ENCODE assay signal across 16 cellular contexts in genomic region chr2:46304635-46305034, GRCh38. TPM values are rescaled to one million over a fixed set of nuclear protein-coding genes. Genes with fewer than 3 reads are reported as not detected.
DNase-seq lines count a peak whose midpoint lies in the region; ATAC-seq and TF ChIP-seq lines count a peak whose summit lies in the region.
"Had no signal": no experiment of that assay in that cellular context is flagged by ENCODE, and none has a peak within 500 bp of the region (broad histone marks: within the 10 kb centered on the region; RNA-seq: fewer than 3 reads in every experiment).

No MANE protein-coding gene starts in this region.

- WGBS in heart left ventricle, 4 donors = 61 to 69% (median 65%) methylated on average over 3 of the region's 3 CpGs
- 92% methylated on average over 3 of the region's 3 CpGs for WGBS in smooth muscle cell (ENCODE audit: low lambda C conversion rate)

- intact Hi-C loops in heart left ventricle (cut with DNase I) (loop anchor here in 7 of 10 donors (5.0 to 10.0 kb wide), 5 partner anchors 33 to 292 kb away; no protein-coding TSS in a partner anchor), Right ventricle myocardium superior (cut with DNase I) (no loop called here)

- ATAC-seq in heart left ventricle (no peak), Right ventricle myocardium superior (ENCODE audit: poor library complexity) (no peak), esophagus mucosa (no peak), GM21717 (IDR thresholded peaks at IDR 0.05; ENCODE audit: unreplicated experiment) (no peak)
- ATAC-seq in activated naive CD8-positive, alpha-beta T cell treated with anti-CD3 and anti-CD28 coated beads, Interleukin-2, amount 10 ng/mL, durations not matched to agents 7 days and 5 days (ENCODE audit: low read depth) = peak; percentile 90

- H3K4me1 ChIP-seq in heart left ventricle = peaks cover 29 to 96% (median 84%) of the 10 kb centered on the region in 12 donors
- H3K4me1 ChIP-seq in Loucy (ENCODE audit: insufficient read depth, low read length, poor library complexity, severe bottlenecking) = peaks cover 79% of the 10 kb centered on the region
- peaks cover 5% of the 10 kb centered on the region for H3K4me1 ChIP-seq in smooth muscle cell (ENCODE audit: low read depth)

- peak overlapping the region; percentile 77 for H3K27ac Mint-ChIP-seq in activated naive CD8-positive, alpha-beta T cell treated with anti-CD3 and anti-CD28 coated beads, Interleukin-2, amount 10 ng/mL, durations not matched to agents 7 days and 5 days

- H3K27ac ChIP-seq in heart left ventricle = peak overlapping the region in 9 of 12 donors; percentile 39 to 99 (median 90)
- H3K27ac ChIP-seq in smooth muscle cell (ENCODE audit: low read depth) = peak overlapping the region; percentile 88

- peaks cover 71% of the 10 kb centered on the region for H3K27me3 Mint-ChIP-seq in activated naive CD8-positive, alpha-beta T cell treated with anti-CD3 and anti-CD28 coated beads, Interleukin-2, amount 10 ng/mL, durations not matched to agents 7 days and 5 days

- H3K4me3 ChIP-seq in heart left ventricle = peak overlapping the region in 1 of 12 donors; percentile 3
- H3K4me3 ChIP-seq in Loucy (ENCODE audit: low read length, poor library complexity, severe bottlenecking) = peak overlapping the region; percentile 46
- no peak overlapping the region for H3K4me3 ChIP-seq in smooth muscle cell
- H3K4me3 ChIP-seq: MG63 had no signal

- H3K27me3 ChIP-seq in heart left ventricle (peaks cover 0 to 7% (median 0%) of the 10 kb centered on the region in 9 donors), Loucy (ENCODE audit: insufficient read depth, low read length, poor library complexity, severe bottlenecking) (no peaks in the 10 kb centered on the region), smooth muscle cell (ENCODE audit: low read depth) (no peaks in the 10 kb centered on the region)
- H3K27me3 ChIP-seq: MG63 had no signal

- DNase-seq in heart left ventricle = no peak
- no peak for DNase-seq in Right ventricle myocardium superior
- DNase-seq in activated naive CD8-positive, alpha-beta T cell treated with anti-CD3 and anti-CD28 coated beads, Interleukin-2, amount 10 ng/mL, durations not matched to agents 7 days and 5 days = no peak
- DNase-seq in smooth muscle cell (lab: John Stamatoyannopoulos, UW; ENCODE audit: unreplicated experiment) = no peak
- no peak for DNase-seq in NK-92 (lab: John Stamatoyannopoulos, UW; ENCODE audit: unreplicated experiment)
- DNase-seq: activated CD4-positive, alpha-beta T cell treated with anti-CD3 and anti-CD28 coated beads, Interleukin-2, amount 50 U/mL, for 48 hours; activated gamma-delta T cell treated with Interleukin-2 at 50 U/mL for 16 hours; effector CD4-positive, alpha-beta T cell; MG63; NCI-H2081 treated with DMSO at 0.1 percent for 48 hours; stimulated activated CD4-positive, alpha-beta T cell treated with anti-CD3 and anti-CD28 coated beads, Interleukin-4, amount 100 ng/mL, for 24 hours; T-helper 9 cell had no signal

- H3K9me2 ChIP-seq in Loucy (replicated peaks; ENCODE audit: low read depth, low read length) = no peaks in the 10 kb centered on the region

- peak overlapping the region; percentile 17 for H3K9ac ChIP-seq in Loucy (ENCODE audit: low read depth, low read length, poor library complexity, severe bottlenecking)
- no peak overlapping the region for H3K9ac ChIP-seq in smooth muscle cell (ENCODE audit: low read depth)

- TF ChIP-seq POLR2A in heart left ventricle (IDR thresholded peaks at IDR 0.05) = no peak

- peaks cover 5% of the 10 kb centered on the region for H3K9me3 Mint-ChIP-seq in activated naive CD8-positive, alpha-beta T cell treated with anti-CD3 and anti-CD28 coated beads, Interleukin-2, amount 10 ng/mL, durations not matched to agents 7 days and 5 days
- H3K9me3 Mint-ChIP-seq: neural crest cell had no signal

- H2AFZ ChIP-seq in Loucy (ENCODE audit: low read length) (no peak overlapping the region), smooth muscle cell (ENCODE audit: low read depth) (no peak overlapping the region)

- no peaks in the 10 kb centered on the region for H3F3A ChIP-seq in Loucy (ENCODE audit: low read depth)
- H3F3A ChIP-seq in smooth muscle cell (ENCODE audit: low read depth) = peaks cover 14% of the 10 kb centered on the region

- TF ChIP-seq CTCF in heart left ventricle (IDR thresholded peaks at IDR 0.05) (no peak), Loucy (conservative IDR thresholded peaks at IDR 0.05; ENCODE audit: low read length) (no peak), smooth muscle cell (IDR thresholded peaks at IDR 0.05; ENCODE audit: borderline replicate concordance, insufficient read depth, poor library complexity, severe bottlenecking) (no peak)

- peaks cover 5% of the 10 kb centered on the region for H4K20me1 ChIP-seq in Loucy (ENCODE audit: insufficient read depth, low read length, poor library complexity, severe bottlenecking)
- peaks cover 91% of the 10 kb centered on the region for H4K20me1 ChIP-seq in smooth muscle cell (ENCODE audit: low read depth)

- H3K4me2 ChIP-seq in Loucy (ENCODE audit: low read depth, low read length, poor library complexity, severe bottlenecking) (peak overlapping the region; percentile 69), smooth muscle cell (no peak overlapping the region)

- H3K4me1 Mint-ChIP-seq in activated naive CD8-positive, alpha-beta T cell treated with anti-CD3 and anti-CD28 coated beads, Interleukin-2, amount 10 ng/mL, durations not matched to agents 7 days and 5 days = peaks cover 38% of the 10 kb centered on the region

- H3K79me2 ChIP-seq in Loucy (ENCODE audit: insufficient read depth, low read length) (peaks cover 84% of the 10 kb centered on the region), smooth muscle cell (ENCODE audit: low read depth) (peaks cover 100% of the 10 kb centered on the region)

- H3K4me3 Mint-ChIP-seq in activated naive CD8-positive, alpha-beta T cell treated with anti-CD3 and anti-CD28 coated beads, Interleukin-2, amount 10 ng/mL, durations not matched to agents 7 days and 5 days = peak overlapping the region; percentile 74
- H3K4me3 Mint-ChIP-seq: neural crest cell had no signal

- H3K9me3 ChIP-seq in heart left ventricle (no peaks in the 10 kb centered on the region), Loucy (ENCODE audit: insufficient read depth, low read depth, low read length) (no peaks in the 10 kb centered on the region), smooth muscle cell (replicated peaks; ENCODE audit: low read depth) (no peaks in the 10 kb centered on the region)
- H3K9me3 ChIP-seq: MG63 had no signal

- peaks cover 9% of the 10 kb centered on the region for H3K36me3 Mint-ChIP-seq in activated naive CD8-positive, alpha-beta T cell treated with anti-CD3 and anti-CD28 coated beads, Interleukin-2, amount 10 ng/mL, durations not matched to agents 7 days and 5 days

- H3K36me3 ChIP-seq in heart left ventricle (peaks cover 0 to 5% (median 0%) of the 10 kb centered on the region in 9 donors), Loucy (ENCODE audit: insufficient read depth, low read length) (no peaks in the 10 kb centered on the region), smooth muscle cell (ENCODE audit: low read depth) (no peaks in the 10 kb centered on the region)

- POLR2A ChIA-PET in activated naive CD8-positive, alpha-beta T cell treated with anti-CD3 and anti-CD28 coated beads, Interleukin-2, amount 10 ng/mL, durations not matched to agents 7 days and 5 days (lab: Charles Lee) = interaction anchor here (1.5 kb wide), 1 partner anchor 15 kb away, joined by 4 read pairs; no protein-coding TSS in a partner anchor

RNA-seq across cellular contexts. Expression of gene EPAS1, which starts 7.4 kb away (rescaled TPM):
- 100 to 1,000 TPM; 194 to 790 (median 216) TPM for total RNA-seq in heart left ventricle
- 100 to 1,000 TPM in 1 of 2 donors, 10 to 100 TPM in 1; 93.6 to 153 TPM for polyA plus RNA-seq in heart left ventricle
- total RNA-seq in Right ventricle myocardium superior = 200 TPM
- 10 to 100 TPM; 11.7 to 13.1 TPM for total RNA-seq in activated naive CD8-positive, alpha-beta T cell treated with anti-CD3 and anti-CD28 coated beads, Interleukin-2, amount 10 ng/mL, durations not matched to agents 7 days and 5 days
- total RNA-seq in smooth muscle cell = 57.5 and 91.6 TPM in 2 replicates
- 31.7 and 61.5 TPM in 2 replicates for polyA plus RNA-seq in smooth muscle cell
- total RNA-seq in esophagus mucosa = 89.5 TPM
